ENCODE assay signal across 5 cellular contexts in genomic region chr15:64923546-64923945, GRCh38.
"Had no signal": no experiment of that assay in that cellular context is flagged by ENCODE, and none has a peak within 500 bp of the region (broad histone marks: within the 10 kb centered on the region; RNA-seq: fewer than 3 reads in every experiment).

No MANE protein-coding gene starts in this region.

- DNase-seq: IMR-90 had no signal

- H3K36me3 Mint-ChIP-seq: IgD-negative memory B cell had no signal

- ATAC-seq: HepG2, K562 had no signal

- H3K27ac Mint-ChIP-seq: IgD-negative memory B cell had no signal

- H3K9me3 Mint-ChIP-seq: IgD-negative memory B cell had no signal

- H3K27ac ChIP-seq: HL-60 had no signal

- H3K27me3 Mint-ChIP-seq: IgD-negative memory B cell had no signal

- H3K4me3 Mint-ChIP-seq: IgD-negative memory B cell had no signal

- H3K4me3 ChIP-seq: K562 had no signal
